In genomic region chr6:26501482-26501986, GRCh38 we compare ENCODE assay signal across 8 cellular contexts. TPM values are rescaled to one million over a fixed set of nuclear protein-coding genes. Genes with fewer than 3 reads are reported as not detected.
A peak's percentile ranks its signal among the peaks of the same experiment; 100 is the strongest.
DNase-seq lines count a peak whose midpoint lies in the region; ATAC-seq, FAIRE-seq and TF ChIP-seq lines count a peak whose summit lies in the region.

No MANE protein-coding gene starts in this region.

- FAIRE-seq in K562 (lab: Jason Lieb, UNC) = no peak

- no peaks in the 10 kb centered on the region for H3K9me1 ChIP-seq in K562 (ENCODE audit: control insufficient read depth, insufficient read depth, low read length)

- no peak for TF ChIP-seq CTCF in K562 (IDR thresholded peaks at IDR 0.05 in 2 of 3, conservative IDR thresholded peaks at IDR 0.05 in 1 of 3; ENCODE audit: insufficient read depth in 2 of 3, low read depth in 1 of 3, low read length in 3 of 3)
- no peak for TF ChIP-seq CTCF in PC-9 (conservative IDR thresholded peaks at IDR 0.05)

- TF ChIP-seq POLR2A in K562 (conservative IDR thresholded peaks at IDR 0.05) = no peak

- H3K4me3 ChIP-seq in K562 (no peak overlapping the region), PC-9 (no peak overlapping the region)

- no peaks in the 10 kb centered on the region for H3K79me2 ChIP-seq in K562 (ENCODE audit: control insufficient read depth, insufficient read depth, low read length)
- H3K79me2 ChIP-seq in PC-9 (ENCODE audit: low read depth) = no peaks in the 10 kb centered on the region

- TF ChIP-seq EP300 in K562 (IDR thresholded peaks at IDR 0.05; ENCODE audit: low read length) = no peak

- CTCF ChIA-PET in K562 (lab: Yijun Ruan, JAX; ENCODE audit: low intra/inter-chr PET ratio) (no interaction called here), PC-9 (lab: Charles Lee) (no interaction called here)

- H3K27ac ChIP-seq in K562 (ENCODE audit: extremely low read depth, low read depth, low read length) = no peak overlapping the region
- no peak overlapping the region for H3K27ac ChIP-seq in PC-9

- H3K9me2 ChIP-seq in PC-9 (ENCODE audit: insufficient read depth) = no peaks in the 10 kb centered on the region

- intact Hi-C loops in K562 (cut with micrococcal nuclease) (no loop called here), left colon (cut with DNase I, micrococcal nuclease) (no loop called here), PC-9 (cut with micrococcal nuclease; ENCODE audit: unreplicated experiment) (no loop called here)

- peak overlapping the region; percentile 48; the same call in 1 of the 2 replicates for H3K9ac ChIP-seq in ES-I3 (ENCODE audit: low read depth, low read length)
- H3K9ac ChIP-seq in K562 (ENCODE audit: insufficient read depth in 1 of 2, low read depth in 2 of 2, low read length in 2 of 2) = no peak overlapping the region

- in situ Hi-C loops in K562 (cut with MboI) = no loop called here

- TF ChIP-seq RAD21 in K562 (CRISPR knock-in tag; conservative IDR thresholded peaks at IDR 0.05 in 1 of 2, IDR thresholded peaks at IDR 0.05 in 1 of 2) = no peak

- H3K27me3 ChIP-seq in K562 (ENCODE audit: control insufficient read depth in 2 of 2, insufficient read depth in 2 of 2, low read length in 2 of 2) (no peaks in the 10 kb centered on the region), PC-9 (ENCODE audit: insufficient read depth, low read depth) (no peaks in the 10 kb centered on the region)

- H2AFZ ChIP-seq in K562 (ENCODE audit: low read depth, low read length) = no peak overlapping the region
- H2AFZ ChIP-seq in PC-9 = no peak overlapping the region

- H3F3A ChIP-seq in PC-9 (ENCODE audit: insufficient read depth, low read depth) = 0 out of 2 replicates have a peak, but pooled peaks cover 3% of the 10 kb centered on the region

- ATAC-seq in SK-N-SH treated with all-trans-retinoic acid at 6 μM for 48 hours (peak; percentile 83), K562 (no peak), left colon (peak; percentile 56), GM19395 (IDR thresholded peaks at IDR 0.05; ENCODE audit: unreplicated experiment) (no peak)

- DNase-seq in K562 (ENCODE audit: extremely low read depth in 1 of 4, low spot score in 3 of 4) (no peak), left colon (peak; percentile 29 to 51), PC-9 (no peak), NCI-H446 (lab: John Stamatoyannopoulos, UW) (no peak)
- peak; percentile 36 for DNase-seq in stimulated activated CD4-positive, alpha-beta T cell treated with anti-CD3 and anti-CD28 coated beads, Interleukin-4, amount 100 ng/mL, for 24 hours

- H3K4me1 ChIP-seq in ES-I3 (ENCODE audit: insufficient read depth, low read length) (peaks cover 2% of the 10 kb centered on the region; the same call in 1 of the 2 replicates), K562 (replicated peaks in 1 of 2; ENCODE audit: control insufficient read depth in 2 of 2, insufficient read depth in 2 of 2, low read length in 2 of 2) (peaks cover 10 to 19% of the 10 kb centered on the region in 2 experiments), PC-9 (replicated peaks; ENCODE audit: insufficient read depth) (no peaks in the 10 kb centered on the region)

- H3K4me2 ChIP-seq in K562 (ENCODE audit: insufficient read depth, low read length) (no peak overlapping the region), PC-9 (no peak overlapping the region)

- 87% methylated on average over 49 of the region's 49 CpGs for WGBS in K562 (ENCODE audit: insufficient coverage, low coverage, missing lambda C conversion rate)

- H3K9me3 ChIP-seq in ES-I3 (ENCODE audit: control insufficient read depth, insufficient read depth, low read length) (no peaks in the 10 kb centered on the region), K562 (replicated peaks; ENCODE audit: control insufficient read depth, insufficient read depth, low read depth, low read length) (no peaks in the 10 kb centered on the region), PC-9 (ENCODE audit: insufficient read depth, low read depth) (no peaks in the 10 kb centered on the region)

- BruUV-seq in K562 (replicated peaks; lab: Mats Ljungman, UMichigan) (no TSS peak), PC-9 (replicated peaks; lab: Mats Ljungman, UMichigan) (no TSS peak)

- POLR2A ChIA-PET in K562 (lab: Yijun Ruan, JAX) = interaction anchor here (1.0 to 3.0 kb wide), 4 partner anchors 11 to 344 kb away, joined by 3 to 14 read pairs (median 8); a partner anchor contains a TSS
- POLR2A ChIA-PET in PC-9 (lab: Charles Lee; ENCODE audit: unreplicated experiment) = no interaction called here

- H3K36me3 ChIP-seq in ES-I3 (ENCODE audit: insufficient read depth, low read length) (no peaks in the 10 kb centered on the region), K562 (ENCODE audit: control insufficient read depth, insufficient read depth, low read length) (no peaks in the 10 kb centered on the region), PC-9 (ENCODE audit: low read depth) (no peaks in the 10 kb centered on the region)

- H4K20me1 ChIP-seq in K562 (replicated peaks; ENCODE audit: control insufficient read depth, insufficient read depth, low read length) (no peaks in the 10 kb centered on the region), PC-9 (ENCODE audit: insufficient read depth) (no peaks in the 10 kb centered on the region)

TF ChIP-seq in SK-N-SH treated with all-trans-retinoic acid at 6 μM for 48 hours, 23 proteins besides CTCF, POLR2A, EP300 and RAD21 (continues in another document):
- TF ChIP-seq ESRRG (CRISPR knock-in tag; IDR thresholded peaks at IDR 0.05) (no peak), RARB (CRISPR knock-in tag; IDR thresholded peaks at IDR 0.05) (no peak)

TF ChIP-seq in K562, 482 proteins besides CTCF, POLR2A, EP300 and RAD21 (continues in another document):
- TF ChIP-seq SP2 (IDR thresholded peaks at IDR 0.05; ENCODE audit: extremely low read depth, low read depth, low read length, poor library complexity, severe bottlenecking) = no peak

RNA-seq across cellular contexts. Expression of gene BTN1A1, which starts 1.4 kb away (rescaled TPM):
- total RNA-seq in K562 (2011; cell fraction: chromatin; rRNA removed; ENCODE audit: low replicate concordance) = not detected in 2 replicates
- total RNA-seq in K562 (2011; cell fraction: nucleolus; rRNA removed) = not detected in 2 replicates
- not detected in 2 replicates for total RNA-seq in K562 (2011; cell fraction: nucleoplasm; rRNA removed)
- total RNA-seq in K562 (2014; rRNA removed) (0.09 TPM in 1 of 2 replicates, not detected in the other), K562 (2014; rRNA removed; fragmentation: Illumina TruSeq; extraction: Trizol) (0.15 TPM in 1 of 2 replicates, not detected in the other), K562 (2015; rRNA removed; fragmentation: Illumina TruSeq; extraction: Trizol) (not detected in 2 replicates), K562 (2021) (0.09 TPM in 1 of 2 replicates, not detected in the other), left colon (not detected), PC-9 (2021) (not detected in 2 replicates)
- polyA plus RNA-seq in K562 (2011; rRNA removed) (0.04 TPM in 2 replicates), K562 (2014; fragmentation: Illumina TruSeq; extraction: Trizol) (0.06 TPM in 1 of 2 replicates, not detected in the other), K562 (2014; fragmentation: Nextera tagmentation; extraction: Ambion mirVana) (under 1 TPM in 1 of 2 experiments, not detected in 1; 0.01 TPM), K562 (2014; rRNA removed) (not detected in 2 replicates)
- polyA plus RNA-seq in K562 (2011; cell fraction: cytosol; rRNA removed) = 0.01 TPM in 1 of 2 replicates, not detected in the other
- polyA plus RNA-seq in K562 (2011; cell fraction: nucleus; rRNA removed) = not detected in 2 replicates
- polyA plus RNA-seq in K562 (2012) = 0.04 and 0.05 TPM in 2 replicates
- not detected in 2 replicates for polyA minus RNA-seq in K562 (2011; rRNA and poly(A)+ RNA removed)
- not detected in 2 replicates for polyA minus RNA-seq in K562 (2011; cell fraction: cytosol; rRNA and poly(A)+ RNA removed)
- not detected in 2 replicates for polyA minus RNA-seq in K562 (2011; cell fraction: nucleus; rRNA and poly(A)+ RNA removed)

RNA-seq across cellular contexts. Expression of gene HMGN4, which starts 36.6 kb away (rescaled TPM):
- 23.4 and 44.5 TPM in 2 replicates for total RNA-seq in K562 (2011; cell fraction: chromatin; rRNA removed; ENCODE audit: low replicate concordance)
- 13.5 and 15.3 TPM in 2 replicates for total RNA-seq in K562 (2011; cell fraction: nucleolus; rRNA removed)
- total RNA-seq in K562 (2011; cell fraction: nucleoplasm; rRNA removed) = 28.3 and 34.4 TPM in 2 replicates
- total RNA-seq in K562 (2014; rRNA removed) (71.8 and 87.5 TPM in 2 replicates), K562 (2014; rRNA removed; fragmentation: Illumina TruSeq; extraction: Trizol) (134 and 145 TPM in 2 replicates), K562 (2015; rRNA removed; fragmentation: Illumina TruSeq; extraction: Trizol) (100 and 102 TPM in 2 replicates), K562 (2021) (78.8 and 79.9 TPM in 2 replicates), left colon (10 to 100 TPM; 54.9 to 55.7 TPM), PC-9 (2021) (86.9 and 90.5 TPM in 2 replicates)
- polyA plus RNA-seq in K562 (2011; rRNA removed) (95.4 and 111 TPM in 2 replicates), K562 (2014; fragmentation: Illumina TruSeq; extraction: Trizol) (97.0 and 104 TPM in 2 replicates), K562 (2014; fragmentation: Nextera tagmentation; extraction: Ambion mirVana) (10 to 100 TPM; 35.4 to 41.1 TPM), K562 (2014; rRNA removed) (92.2 and 94.1 TPM in 2 replicates)
- 35.3 and 57.4 TPM in 2 replicates for polyA plus RNA-seq in K562 (2011; cell fraction: cytosol; rRNA removed)
- polyA plus RNA-seq in K562 (2011; cell fraction: nucleus; rRNA removed) = 24.5 and 38.9 TPM in 2 replicates
- polyA plus RNA-seq in K562 (2012) = 65.4 and 94.0 TPM in 2 replicates
- 76.2 and 81.4 TPM in 2 replicates for polyA minus RNA-seq in K562 (2011; rRNA and poly(A)+ RNA removed)
- polyA minus RNA-seq in K562 (2011; cell fraction: cytosol; rRNA and poly(A)+ RNA removed) = 32.2 and 35.4 TPM in 2 replicates
- 8.2 and 16.9 TPM in 2 replicates for polyA minus RNA-seq in K562 (2011; cell fraction: nucleus; rRNA and poly(A)+ RNA removed)

RNA-seq across cellular contexts. Expression of gene BTN2A1, which starts 43.8 kb away (rescaled TPM):
- 41.4 and 45.8 TPM in 2 replicates for total RNA-seq in K562 (2011; cell fraction: chromatin; rRNA removed; ENCODE audit: low replicate concordance)
- total RNA-seq in K562 (2011; cell fraction: nucleolus; rRNA removed) = 30.1 and 32.4 TPM in 2 replicates
- total RNA-seq in K562 (2011; cell fraction: nucleoplasm; rRNA removed) = 28.4 and 29.5 TPM in 2 replicates
- total RNA-seq in K562 (2014; rRNA removed) = 6.7 and 6.8 TPM in 2 replicates
- 17.2 and 17.6 TPM in 2 replicates for total RNA-seq in K562 (2014; rRNA removed; fragmentation: Illumina TruSeq; extraction: Trizol)
- total RNA-seq in K562 (2015; rRNA removed; fragmentation: Illumina TruSeq; extraction: Trizol) = 15.9 and 16.2 TPM in 2 replicates
- total RNA-seq in K562 (2021) = 13.0 and 13.5 TPM in 2 replicates
- polyA plus RNA-seq in K562 (2011; rRNA removed) = 18.9 and 23.2 TPM in 2 replicates
- 13.3 and 16.1 TPM in 2 replicates for polyA plus RNA-seq in K562 (2011; cell fraction: cytosol; rRNA removed)
- 33.9 and 39.5 TPM in 2 replicates for polyA plus RNA-seq in K562 (2011; cell fraction: nucleus; rRNA removed)
- 12.6 and 22.3 TPM in 2 replicates for polyA plus RNA-seq in K562 (2012)
- 19.4 and 22.1 TPM in 2 replicates for polyA plus RNA-seq in K562 (2014; fragmentation: Illumina TruSeq; extraction: Trizol)
- polyA plus RNA-seq in K562 (2014; fragmentation: Nextera tagmentation; extraction: Ambion mirVana) = 10 to 100 TPM in 1 of 2 experiments, 1 to 10 TPM in 1; 7.0 to 16.4 TPM
- 18.0 and 21.7 TPM in 2 replicates for polyA plus RNA-seq in K562 (2014; rRNA removed)
- polyA minus RNA-seq in K562 (2011; rRNA and poly(A)+ RNA removed) = 22.7 and 32.0 TPM in 2 replicates
- polyA minus RNA-seq in K562 (2011; cell fraction: cytosol; rRNA and poly(A)+ RNA removed) = 6.4 and 8.2 TPM in 2 replicates
- 11.0 and 19.7 TPM in 2 replicates for polyA minus RNA-seq in K562 (2011; cell fraction: nucleus; rRNA and poly(A)+ RNA removed)
- 10 to 100 TPM; 19.8 to 25.7 TPM for total RNA-seq in left colon
- total RNA-seq in PC-9 (2021) = 19.5 and 23.4 TPM in 2 replicates

Comparison
In these comparisons a context has a peak if more than half of its experiments do, and no peak if none do; other contexts are left out.
1. ATAC-seq: peak in SK-N-SH treated with all-trans-retinoic acid at 6 μM for 48 hours (single experiment) and left colon (single experiment); none in K562 (single experiment) and GM19395 (single experiment).
2. DNase-seq: peak in left colon (2 of 2) and stimulated activated CD4-positive, alpha-beta T cell treated with anti-CD3 and anti-CD28 coated beads, Interleukin-4, amount 100 ng/mL, for 24 hours (single experiment); none in K562 (0 of 4), PC-9 (0 of 2) and NCI-H446 (0 of 2).